In the genomic region with DNA sequence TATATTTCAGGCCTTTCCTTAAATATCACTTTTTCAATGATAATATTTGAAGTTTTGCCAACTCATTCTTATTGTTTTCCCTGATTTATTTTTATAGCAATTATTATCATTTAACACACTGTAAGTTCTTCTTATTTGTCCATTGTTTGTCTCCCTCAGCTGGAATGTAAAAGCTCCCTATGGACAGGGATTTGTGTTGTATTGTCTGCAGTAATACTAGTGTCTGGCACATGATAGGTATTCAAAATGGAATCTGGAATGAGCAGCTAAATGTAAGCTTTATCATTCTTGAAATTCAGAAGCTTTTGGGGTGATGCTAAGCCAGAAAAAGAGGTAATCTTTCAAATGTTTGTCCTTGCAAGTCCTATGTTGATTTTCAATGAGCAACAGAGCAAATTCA, we compare ENCODE assay signal across 8 cellular contexts.
"Had no signal": no experiment of that assay in that cellular context is flagged by ENCODE, and none has a peak within 500 bp of the region (broad histone marks: within the 10 kb centered on the region; RNA-seq: fewer than 3 reads in every experiment).

No MANE protein-coding gene starts in this region.

- H3K4me1 ChIP-seq: HAP-1 had no signal

- ATAC-seq: HCT116, HepG2 had no signal

- FAIRE-seq: HepG2 had no signal

- H3K9me3 ChIP-seq: HAP-1 had no signal

- H3K9ac ChIP-seq: GM23248 had no signal

- H2AFZ ChIP-seq: GM23248 had no signal

- H3K27ac ChIP-seq: GM23248, HL-60 had no signal

- H3K36me3 ChIP-seq: HAP-1 had no signal

- H3K4me3 ChIP-seq: GM23248, HAP-1 had no signal

- DNase-seq: GM23248, GOT3, H7, HFFc6 had no signal
